Comparison of ENCODE assay signal across 7 cellular contexts in the genomic region with DNA sequence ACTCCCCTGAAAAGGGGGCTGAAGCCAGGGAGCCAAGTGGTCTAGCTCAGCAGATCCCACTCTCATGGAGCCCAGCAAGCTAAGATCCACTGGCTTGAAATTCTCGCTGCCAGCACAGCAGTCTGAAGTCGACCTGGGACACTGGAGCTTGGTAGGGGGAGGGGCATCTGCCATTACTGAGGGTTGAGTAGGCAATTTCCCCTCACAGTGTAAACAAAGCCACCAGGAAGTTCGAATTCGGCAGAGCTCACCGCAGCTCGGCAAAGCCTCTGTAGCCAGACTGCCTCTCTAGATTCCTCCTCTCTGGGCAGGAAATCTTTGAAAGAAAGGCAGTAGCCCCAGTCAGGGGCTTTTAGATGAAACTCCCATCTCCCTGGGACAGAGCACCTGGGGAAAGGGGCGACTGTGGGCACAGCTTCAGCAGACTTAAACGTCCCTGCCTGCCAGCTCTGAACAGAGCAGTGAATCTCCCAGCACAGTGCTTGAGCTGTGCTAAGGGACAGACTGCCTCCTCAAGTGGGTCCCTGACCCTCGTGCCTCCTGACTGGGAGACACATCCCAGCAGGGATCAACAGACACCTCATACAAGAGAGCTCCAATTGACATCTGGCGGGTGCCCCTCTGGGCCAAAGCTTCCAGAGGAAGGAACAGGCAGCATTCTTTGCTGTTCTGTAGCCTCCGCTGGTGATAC. TPM values are rescaled to one million over a fixed set of nuclear protein-coding genes. Genes with fewer than 3 reads are reported as not detected.
DNase-seq lines count a peak whose midpoint lies in the region; FAIRE-seq and TF ChIP-seq lines count a peak whose summit lies in the region.
"Not testable (repeated sequence)": the region's sequence is repeated elsewhere in the genome, so short reads cannot be mapped to it uniquely, and the experiment has no call there.

No MANE protein-coding gene starts in this region.

- not testable (repeated sequence) for H3K27ac ChIP-seq in endodermal cell (ENCODE audit: low read depth, low read length)

- peak overlapping the region; percentile 80 for H3K27ac Mint-ChIP-seq in endodermal cell
- peak overlapping the region; percentile 66 for H3K27ac Mint-ChIP-seq in osteocyte (ENCODE audit: unreplicated experiment)

- H3K4me1 Mint-ChIP-seq in endodermal cell (peaks cover 10% of the 10 kb centered on the region), osteocyte (ENCODE audit: unreplicated experiment) (peaks cover 10% of the 10 kb centered on the region)

- WGBS in endodermal cell (ENCODE audit: insufficient coverage in 1 of 2, insufficient read length in 1 of 2), 2 experiments, result 62 to 85% methylated on average over 3 to 11 of the region's 11 CpGs

- not testable (repeated sequence) for H3K36me3 Mint-ChIP-seq in endodermal cell (ENCODE audit: low read depth); osteocyte (ENCODE audit: unreplicated experiment)

- DNase-seq in ELF-1 (ENCODE audit: low read depth, low spot score), result peak; percentile 85
- peak; percentile 30 for DNase-seq in NCI-H1436 (lab: John Stamatoyannopoulos, UW)
- peak; percentile 23 for DNase-seq in RCC 7860 (ENCODE audit: low spot score)
- DNase-seq in activated naive CD4-positive, alpha-beta T cell treated with Interleukin-2 at 50 U/mL for 16 hours, result peak; percentile 9
- DNase-seq in endodermal cell, result peak; percentile 74
- DNase-seq in islet precursor cell, result peak; percentile 87
- DNase-seq in osteocyte (ENCODE audit: extremely low spot score, unreplicated experiment), result not testable (repeated sequence)

- not testable (repeated sequence) for FAIRE-seq in RCC 7860 (lab: Jason Lieb, UNC)

- peaks cover 35% of the 10 kb centered on the region for H3K9me3 Mint-ChIP-seq in endodermal cell
- peaks cover 10% of the 10 kb centered on the region for H3K9me3 Mint-ChIP-seq in osteocyte (ENCODE audit: unreplicated experiment)

- H3K4me3 ChIP-seq in endodermal cell (ENCODE audit: low read length), result not testable (repeated sequence)

- not testable (repeated sequence) for H3K36me3 ChIP-seq in endodermal cell (ENCODE audit: control insufficient read depth, insufficient read depth, low read length)

- not testable (repeated sequence) for H3K4me1 ChIP-seq in endodermal cell (ENCODE audit: control insufficient read depth, insufficient read depth, low read length)

- H3K9me3 ChIP-seq in endodermal cell (ENCODE audit: control insufficient read depth, low read length), result not testable (repeated sequence)

- H3K4me3 Mint-ChIP-seq in endodermal cell, result peak overlapping the region; percentile 41
- not testable (repeated sequence) for H3K4me3 Mint-ChIP-seq in osteocyte (ENCODE audit: unreplicated experiment)

- not testable (repeated sequence) for TF ChIP-seq CTCF in endodermal cell (conservative IDR thresholded peaks at IDR 0.05); osteocyte (IDR thresholded peaks at IDR 0.05)

- H3K27me3 ChIP-seq in endodermal cell (ENCODE audit: control insufficient read depth, insufficient read depth, low read length, poor library complexity, severe bottlenecking), result not testable (repeated sequence)

- H3K9ac ChIP-seq in endodermal cell (ENCODE audit: extremely low read depth, low read length, poor library complexity, severe bottlenecking), result not testable (repeated sequence)

- not testable (repeated sequence) for H3K27me3 Mint-ChIP-seq in endodermal cell (ENCODE audit: insufficient read depth); osteocyte (ENCODE audit: unreplicated experiment)

RNA-seq across cellular contexts. Expression of a gene that starts 18.8 kb away (rescaled TPM):
- under 1 TPM in 1 of 2 donors, not detected in 1; 0.24 TPM for total RNA-seq in endodermal cell
- polyA plus RNA-seq in endodermal cell (2013, experiment 1 of 2), result not detected
- 0.04 TPM for polyA plus RNA-seq in endodermal cell (2013, experiment 2 of 2)
- 0.13 TPM in 2 replicates for total RNA-seq in osteocyte
